Comparison of ENCODE assay signal across 24 cellular contexts in genomic region chr10:114724707-114725106, GRCh38.
"Had no signal": no experiment of that assay in that cellular context is flagged by ENCODE, and none has a peak within 500 bp of the region (broad histone marks: within the 10 kb centered on the region; RNA-seq: fewer than 3 reads in every experiment).

No MANE protein-coding gene starts in this region.

- H3K36me3 Mint-ChIP-seq: mesothelial cell of epicardium; naive B cell; natural killer cell treated with Interleukin-12 subunit alpha and Interleukin-12 subunit beta and Interleukin-15 and Interleukin-18, amount 100 ng/mL, for 72 hours; stimulated activated naive B cell treated with anti-CD40 and anti-IgM and Interleukin-4, amounts not matched to agents 10 μg/mL and 1 μg/mL and 100 μg/mL, for 72 hours had no signal

- H3K27me3 Mint-ChIP-seq: natural killer cell treated with Interleukin-12 subunit alpha and Interleukin-12 subunit beta and Interleukin-15 and Interleukin-18, amount 100 ng/mL, for 72 hours; progenitor cell of endocrine pancreas; stimulated activated naive B cell treated with anti-CD40 and anti-IgM and Interleukin-4, amounts not matched to agents 10 μg/mL and 1 μg/mL and 100 μg/mL, for 72 hours; stimulated activated naive CD8-positive, alpha-beta T cell treated with anti-CD3 and anti-CD28 coated beads, Interleukin-15, Interleukin-2, amounts not matched to agents 100 ng/mL and 50 ng/mL, for 24 hours had no signal

- H3K9me3 Mint-ChIP-seq: natural killer cell treated with Interleukin-12 subunit alpha and Interleukin-12 subunit beta and Interleukin-15 and Interleukin-18, amount 100 ng/mL, for 72 hours; stimulated activated naive CD8-positive, alpha-beta T cell treated with anti-CD3 and anti-CD28 coated beads, Interleukin-15, Interleukin-2, amounts not matched to agents 100 ng/mL and 50 ng/mL, for 24 hours had no signal

- DNase-seq: dorsolateral prefrontal cortex; effector CD4-positive, alpha-beta T cell; gastrocnemius medialis; head of caudate nucleus; left colon; mesenchymal stem cell; mucosa of descending colon; naive B cell; small intestine; stimulated activated CD4-positive, alpha-beta T cell treated with anti-CD3 and anti-CD28 coated beads, Interleukin-15, amount 100 ng/mL, for 24 hours; stimulated activated CD4-positive, alpha-beta T cell treated with anti-CD3 and anti-CD28 coated beads, Interleukin-2, amount 100 ng/mL, for 48 hours; stimulated activated naive B cell treated with anti-CD40 and anti-IgM and Interleukin-4, amounts not matched to agents 10 μg/mL and 1 μg/mL and 100 μg/mL, for 72 hours; upper lobe of left lung had no signal

- H3K4me3 Mint-ChIP-seq: mesothelial cell of epicardium; naive B cell; natural killer cell treated with Interleukin-12 subunit alpha and Interleukin-12 subunit beta and Interleukin-15 and Interleukin-18, amount 100 ng/mL, for 72 hours; neural crest cell; stimulated activated naive B cell treated with anti-CD40 and anti-IgM and Interleukin-4, amounts not matched to agents 10 μg/mL and 1 μg/mL and 100 μg/mL, for 72 hours; stimulated activated naive CD8-positive, alpha-beta T cell treated with anti-CD3 and anti-CD28 coated beads, Interleukin-15, Interleukin-2, amounts not matched to agents 100 ng/mL and 50 ng/mL, for 24 hours had no signal

- H3K4me2 ChIP-seq: hepatocyte had no signal

- H3K36me3 ChIP-seq: gastrocnemius medialis, right lobe of liver, thoracic aorta, tibial nerve, upper lobe of left lung had no signal

- H3K79me2 ChIP-seq: hepatocyte had no signal

- H3K4me1 ChIP-seq: parathyroid adenoma, tibial nerve had no signal

- ATAC-seq: esophagus mucosa; gastrocnemius medialis; left colon; mucosa of descending colon; natural killer cell treated with Interleukin-12 subunit alpha and Interleukin-12 subunit beta and Interleukin-15 and Interleukin-18, amount 100 ng/mL, for 72 hours; stimulated activated naive B cell treated with anti-CD40 and anti-IgM and Interleukin-4, amounts not matched to agents 10 μg/mL and 1 μg/mL and 100 μg/mL, for 72 hours had no signal

- H3K4me3 ChIP-seq: dorsolateral prefrontal cortex, gastrocnemius medialis, hepatocyte, mucosa of descending colon, right lobe of liver, thoracic aorta, tibial nerve, upper lobe of left lung had no signal

- H3K27ac ChIP-seq: gastrocnemius medialis, hepatocyte, parathyroid adenoma, thoracic aorta, tibial nerve, upper lobe of left lung had no signal

- H3K9me3 ChIP-seq: gastrocnemius medialis, mucosa of descending colon, right lobe of liver, thoracic aorta, tibial nerve, upper lobe of left lung had no signal

- H2AFZ ChIP-seq: hepatocyte, parathyroid adenoma had no signal

- H3K27ac Mint-ChIP-seq: mesothelial cell of epicardium; natural killer cell treated with Interleukin-12 subunit alpha and Interleukin-12 subunit beta and Interleukin-15 and Interleukin-18, amount 100 ng/mL, for 72 hours; progenitor cell of endocrine pancreas; stimulated activated naive B cell treated with anti-CD40 and anti-IgM and Interleukin-4, amounts not matched to agents 10 μg/mL and 1 μg/mL and 100 μg/mL, for 72 hours; stimulated activated naive CD8-positive, alpha-beta T cell treated with anti-CD3 and anti-CD28 coated beads, Interleukin-15, Interleukin-2, amounts not matched to agents 100 ng/mL and 50 ng/mL, for 24 hours had no signal

- H3K4me1 Mint-ChIP-seq: naive B cell; neural crest cell; stimulated activated naive B cell treated with anti-CD40 and anti-IgM and Interleukin-4, amounts not matched to agents 10 μg/mL and 1 μg/mL and 100 μg/mL, for 72 hours had no signal

- H3K9ac ChIP-seq: parathyroid adenoma had no signal

- H3K27me3 ChIP-seq: dorsolateral prefrontal cortex, gastrocnemius medialis, hepatocyte, right lobe of liver, tibial nerve, upper lobe of left lung had no signal
